1 cellular context compared by ENCODE assay signal in the genomic region with DNA sequence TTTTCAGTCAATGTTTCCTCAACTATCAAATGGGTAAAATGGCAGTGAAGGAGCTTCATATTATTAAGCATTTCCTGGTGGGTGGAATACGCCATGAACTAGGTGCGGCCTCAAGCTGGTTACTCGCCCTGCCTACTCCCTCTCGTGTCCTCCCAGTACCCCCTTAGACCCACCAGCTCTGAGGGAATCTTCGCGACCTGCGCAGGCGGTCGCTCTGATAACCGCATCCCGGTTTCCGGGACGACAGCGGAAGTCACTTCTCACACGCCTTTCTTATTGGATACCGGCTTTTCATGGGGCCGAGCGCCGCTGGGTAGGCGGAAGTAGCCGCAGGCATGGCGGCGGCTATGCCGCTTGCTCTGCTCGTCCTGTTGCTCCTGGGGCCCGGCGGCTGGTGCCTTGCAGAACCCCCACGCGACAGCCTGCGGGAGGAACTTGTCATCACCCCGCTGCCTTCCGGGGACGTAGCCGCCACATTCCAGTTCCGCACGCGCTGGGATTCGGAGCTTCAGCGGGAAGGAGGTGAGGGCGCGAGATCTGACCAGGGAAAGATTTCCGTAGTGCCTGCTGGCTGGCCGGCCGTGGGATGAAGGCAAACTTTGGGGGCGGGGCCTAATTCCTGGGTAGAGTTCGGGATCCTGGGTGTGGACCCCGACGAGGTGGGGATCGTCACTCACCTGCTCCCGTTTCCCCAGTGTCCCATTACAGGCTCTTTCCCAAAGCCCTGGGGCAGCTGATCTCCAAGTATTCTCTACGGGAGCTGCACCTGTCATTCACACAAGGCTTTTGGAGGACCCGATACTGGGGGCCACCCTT.
TF ChIP-seq lines count a peak whose summit lies in the region.

A gene (plus strand): TSS at position 320 of the 816 bp plus-strand sequence. CDS start 16 bp downstream, at position 336.

TF ChIP-seq in HepG2, 621 proteins besides CTCF, POLR2A, EP300 and RAD21 (continued from another document and continues in another):
- no peak for TF ChIP-seq ATRX (CRISPR knock-in tag; IDR thresholded peaks at IDR 0.05; ENCODE audit: borderline replicate concordance)
- TF ChIP-seq SOX5 (CRISPR knock-in tag; IDR thresholded peaks at IDR 0.05; ENCODE audit: borderline replicate concordance), result peak; percentile 50; the same call in 1 of the 2 replicates
- peak; percentile 8; the same call in 1 of the 2 replicates for TF ChIP-seq ONECUT2 (CRISPR knock-in tag; IDR thresholded peaks at IDR 0.05)
- TF ChIP-seq DPF2 (CRISPR knock-in tag; IDR thresholded peaks at IDR 0.05; ENCODE audit: borderline replicate concordance, low read depth), result no peak
- TF ChIP-seq, protein P1, sequence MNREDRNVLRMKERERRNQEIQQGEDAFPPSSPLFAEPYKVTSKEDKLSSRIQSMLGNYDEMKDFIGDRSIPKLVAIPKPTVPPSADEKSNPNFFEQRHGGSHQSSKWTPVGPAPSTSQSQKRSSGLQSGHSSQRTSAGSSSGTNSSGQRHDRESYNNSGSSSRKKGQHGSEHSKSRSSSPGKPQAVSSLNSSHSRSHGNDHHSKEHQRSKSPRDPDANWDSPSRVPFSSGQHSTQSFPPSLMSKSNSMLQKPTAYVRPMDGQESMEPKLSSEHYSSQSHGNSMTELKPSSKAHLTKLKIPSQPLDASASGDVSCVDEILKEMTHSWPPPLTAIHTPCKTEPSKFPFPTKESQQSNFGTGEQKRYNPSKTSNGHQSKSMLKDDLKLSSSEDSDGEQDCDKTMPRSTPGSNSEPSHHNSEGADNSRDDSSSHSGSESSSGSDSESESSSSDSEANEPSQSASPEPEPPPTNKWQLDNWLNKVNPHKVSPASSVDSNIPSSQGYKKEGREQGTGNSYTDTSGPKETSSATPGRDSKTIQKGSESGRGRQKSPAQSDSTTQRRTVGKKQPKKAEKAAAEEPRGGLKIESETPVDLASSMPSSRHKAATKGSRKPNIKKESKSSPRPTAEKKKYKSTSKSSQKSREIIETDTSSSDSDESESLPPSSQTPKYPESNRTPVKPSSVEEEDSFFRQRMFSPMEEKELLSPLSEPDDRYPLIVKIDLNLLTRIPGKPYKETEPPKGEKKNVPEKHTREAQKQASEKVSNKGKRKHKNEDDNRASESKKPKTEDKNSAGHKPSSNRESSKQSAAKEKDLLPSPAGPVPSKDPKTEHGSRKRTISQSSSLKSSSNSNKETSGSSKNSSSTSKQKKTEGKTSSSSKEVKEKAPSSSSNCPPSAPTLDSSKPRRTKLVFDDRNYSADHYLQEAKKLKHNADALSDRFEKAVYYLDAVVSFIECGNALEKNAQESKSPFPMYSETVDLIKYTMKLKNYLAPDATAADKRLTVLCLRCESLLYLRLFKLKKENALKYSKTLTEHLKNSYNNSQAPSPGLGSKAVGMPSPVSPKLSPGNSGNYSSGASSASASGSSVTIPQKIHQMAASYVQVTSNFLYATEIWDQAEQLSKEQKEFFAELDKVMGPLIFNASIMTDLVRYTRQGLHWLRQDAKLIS (CRISPR knock-in tag; IDR thresholded peaks at IDR 0.05), result peak; percentile 44; the same call in 1 of the 2 replicates
- TF ChIP-seq, protein P2, sequence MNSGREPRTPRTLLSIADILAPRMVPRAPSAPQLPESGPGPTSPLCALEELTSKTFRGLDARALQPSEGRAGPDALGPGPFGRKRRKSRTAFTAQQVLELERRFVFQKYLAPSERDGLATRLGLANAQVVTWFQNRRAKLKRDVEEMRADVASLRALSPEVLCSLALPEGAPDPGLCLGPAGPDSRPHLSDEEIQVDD (CRISPR knock-in tag; IDR thresholded peaks at IDR 0.05; ENCODE audit: borderline replicate concordance), result 0 out of 2 replicates have a peak, but pooled peaks have one; percentile 48
- TF ChIP-seq CEBPG (CRISPR knock-in tag; IDR thresholded peaks at IDR 0.05), result no peak
- peak; percentile 96 for TF ChIP-seq PTBP1 (IDR thresholded peaks at IDR 0.05; ENCODE audit: low read depth, low read length, poor library complexity, severe bottlenecking)
- no peak for TF ChIP-seq SMARCC2 (IDR thresholded peaks at IDR 0.05)
- TF ChIP-seq SRSF9 (IDR thresholded peaks at IDR 0.05; ENCODE audit: borderline replicate concordance, insufficient read depth, low read depth, low read length, poor library complexity, severe bottlenecking), result no peak
- 0 out of 2 replicates have a peak, but pooled peaks have one; percentile 60 for TF ChIP-seq ZNF510 (CRISPR knock-in tag; IDR thresholded peaks at IDR 0.05; ENCODE audit: low read depth)
- TF ChIP-seq TEAD3 (CRISPR knock-in tag; optimal IDR thresholded peaks at IDR 0.05; ENCODE audit: borderline replicate concordance), result peak; percentile 49
- no peak for TF ChIP-seq RARG (CRISPR knock-in tag; IDR thresholded peaks at IDR 0.05; ENCODE audit: low read depth)
- TF ChIP-seq ZNF773 (CRISPR knock-in tag; IDR thresholded peaks at IDR 0.05; ENCODE audit: borderline replicate concordance), result 0 out of 2 replicates have a peak, but pooled peaks have one; percentile 77
- peak; percentile 77; the same call in 1 of the 2 replicates for TF ChIP-seq ZNF878 (CRISPR knock-in tag; IDR thresholded peaks at IDR 0.05)
- TF ChIP-seq, protein P3, sequence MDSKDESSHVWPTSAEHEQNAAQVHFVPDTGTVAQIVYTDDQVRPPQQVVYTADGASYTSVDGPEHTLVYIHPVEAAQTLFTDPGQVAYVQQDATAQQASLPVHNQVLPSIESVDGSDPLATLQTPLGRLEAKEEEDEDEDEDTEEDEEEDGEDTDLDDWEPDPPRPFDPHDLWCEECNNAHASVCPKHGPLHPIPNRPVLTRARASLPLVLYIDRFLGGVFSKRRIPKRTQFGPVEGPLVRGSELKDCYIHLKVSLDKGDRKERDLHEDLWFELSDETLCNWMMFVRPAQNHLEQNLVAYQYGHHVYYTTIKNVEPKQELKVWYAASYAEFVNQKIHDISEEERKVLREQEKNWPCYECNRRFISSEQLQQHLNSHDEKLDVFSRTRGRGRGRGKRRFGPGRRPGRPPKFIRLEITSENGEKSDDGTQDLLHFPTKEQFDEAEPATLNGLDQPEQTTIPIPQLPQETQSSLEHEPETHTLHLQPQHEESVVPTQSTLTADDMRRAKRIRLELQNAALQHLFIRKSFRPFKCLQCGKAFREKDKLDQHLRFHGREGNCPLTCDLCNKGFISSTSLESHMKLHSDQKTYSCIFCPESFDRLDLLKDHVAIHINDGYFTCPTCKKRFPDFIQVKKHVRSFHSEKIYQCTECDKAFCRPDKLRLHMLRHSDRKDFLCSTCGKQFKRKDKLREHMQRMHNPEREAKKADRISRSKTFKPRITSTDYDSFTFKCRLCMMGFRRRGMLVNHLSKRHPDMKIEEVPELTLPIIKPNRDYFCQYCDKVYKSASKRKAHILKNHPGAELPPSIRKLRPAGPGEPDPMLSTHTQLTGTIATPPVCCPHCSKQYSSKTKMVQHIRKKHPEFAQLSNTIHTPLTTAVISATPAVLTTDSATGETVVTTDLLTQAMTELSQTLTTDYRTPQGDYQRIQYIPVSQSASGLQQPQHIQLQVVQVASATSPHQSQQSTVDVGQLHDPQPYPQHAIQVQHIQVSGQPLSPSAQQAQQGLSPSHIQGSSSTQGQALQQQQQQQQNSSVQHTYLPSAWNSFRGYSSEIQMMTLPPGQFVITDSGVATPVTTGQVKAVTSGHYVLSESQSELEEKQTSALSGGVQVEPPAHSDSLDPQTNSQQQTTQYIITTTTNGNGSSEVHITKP (CRISPR knock-in tag; IDR thresholded peaks at IDR 0.05; ENCODE audit: low read depth), result peak; percentile 79; the same call in 1 of the 2 replicates
- peak; percentile 93 for TF ChIP-seq PHF21A (CRISPR knock-in tag; IDR thresholded peaks at IDR 0.05)
- no peak for TF ChIP-seq NFATC3 (CRISPR knock-in tag; IDR thresholded peaks at IDR 0.05)
- TF ChIP-seq, protein P4, sequence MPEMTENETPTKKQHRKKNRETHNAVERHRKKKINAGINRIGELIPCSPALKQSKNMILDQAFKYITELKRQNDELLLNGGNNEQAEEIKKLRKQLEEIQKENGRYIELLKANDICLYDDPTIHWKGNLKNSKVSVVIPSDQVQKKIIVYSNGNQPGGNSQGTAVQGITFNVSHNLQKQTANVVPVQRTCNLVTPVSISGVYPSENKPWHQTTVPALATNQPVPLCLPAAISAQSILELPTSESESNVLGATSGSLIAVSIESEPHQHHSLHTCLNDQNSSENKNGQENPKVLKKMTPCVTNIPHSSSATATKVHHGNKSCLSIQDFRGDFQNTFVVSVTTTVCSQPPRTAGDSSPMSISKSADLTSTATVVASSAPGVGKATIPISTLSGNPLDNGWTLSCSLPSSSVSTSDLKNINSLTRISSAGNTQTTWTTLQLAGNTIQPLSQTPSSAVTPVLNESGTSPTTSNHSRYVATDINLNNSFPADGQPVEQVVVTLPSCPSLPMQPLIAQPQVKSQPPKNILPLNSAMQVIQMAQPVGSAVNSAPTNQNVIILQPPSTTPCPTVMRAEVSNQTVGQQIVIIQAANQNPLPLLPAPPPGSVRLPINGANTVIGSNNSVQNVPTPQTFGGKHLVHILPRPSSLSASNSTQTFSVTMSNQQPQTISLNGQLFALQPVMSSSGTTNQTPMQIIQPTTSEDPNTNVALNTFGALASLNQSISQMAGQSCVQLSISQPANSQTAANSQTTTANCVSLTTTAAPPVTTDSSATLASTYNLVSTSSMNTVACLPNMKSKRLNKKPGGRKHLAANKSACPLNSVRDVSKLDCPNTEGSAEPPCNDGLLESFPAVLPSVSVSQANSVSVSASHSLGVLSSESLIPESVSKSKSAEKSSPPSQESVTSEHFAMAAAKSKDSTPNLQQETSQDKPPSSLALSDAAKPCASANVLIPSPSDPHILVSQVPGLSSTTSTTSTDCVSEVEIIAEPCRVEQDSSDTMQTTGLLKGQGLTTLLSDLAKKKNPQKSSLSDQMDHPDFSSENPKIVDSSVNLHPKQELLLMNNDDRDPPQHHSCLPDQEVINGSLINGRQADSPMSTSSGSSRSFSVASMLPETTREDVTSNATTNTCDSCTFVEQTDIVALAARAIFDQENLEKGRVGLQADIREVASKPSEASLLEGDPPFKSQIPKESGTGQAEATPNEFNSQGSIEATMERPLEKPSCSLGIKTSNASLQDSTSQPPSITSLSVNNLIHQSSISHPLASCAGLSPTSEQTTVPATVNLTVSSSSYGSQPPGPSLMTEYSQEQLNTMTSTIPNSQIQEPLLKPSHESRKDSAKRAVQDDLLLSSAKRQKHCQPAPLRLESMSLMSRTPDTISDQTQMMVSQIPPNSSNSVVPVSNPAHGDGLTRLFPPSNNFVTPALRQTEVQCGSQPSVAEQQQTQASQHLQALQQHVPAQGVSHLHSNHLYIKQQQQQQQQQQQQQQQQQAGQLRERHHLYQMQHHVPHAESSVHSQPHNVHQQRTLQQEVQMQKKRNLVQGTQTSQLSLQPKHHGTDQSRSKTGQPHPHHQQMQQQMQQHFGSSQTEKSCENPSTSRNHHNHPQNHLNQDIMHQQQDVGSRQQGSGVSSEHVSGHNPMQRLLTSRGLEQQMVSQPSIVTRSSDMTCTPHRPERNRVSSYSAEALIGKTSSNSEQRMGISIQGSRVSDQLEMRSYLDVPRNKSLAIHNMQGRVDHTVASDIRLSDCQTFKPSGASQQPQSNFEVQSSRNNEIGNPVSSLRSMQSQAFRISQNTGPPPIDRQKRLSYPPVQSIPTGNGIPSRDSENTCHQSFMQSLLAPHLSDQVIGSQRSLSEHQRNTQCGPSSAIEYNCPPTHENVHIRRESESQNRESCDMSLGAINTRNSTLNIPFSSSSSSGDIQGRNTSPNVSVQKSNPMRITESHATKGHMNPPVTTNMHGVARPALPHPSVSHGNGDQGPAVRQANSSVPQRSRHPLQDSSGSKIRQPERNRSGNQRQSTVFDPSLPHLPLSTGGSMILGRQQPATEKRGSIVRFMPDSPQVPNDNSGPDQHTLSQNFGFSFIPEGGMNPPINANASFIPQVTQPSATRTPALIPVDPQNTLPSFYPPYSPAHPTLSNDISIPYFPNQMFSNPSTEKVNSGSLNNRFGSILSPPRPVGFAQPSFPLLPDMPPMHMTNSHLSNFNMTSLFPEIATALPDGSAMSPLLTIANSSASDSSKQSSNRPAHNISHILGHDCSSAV (CRISPR knock-in tag; IDR thresholded peaks at IDR 0.05; ENCODE audit: borderline replicate concordance), result no peak
- TF ChIP-seq HNF4G (IDR thresholded peaks at IDR 0.05; ENCODE audit: borderline replicate concordance, low read depth, low read length), result no peak
- peak; percentile 56; the same call in 1 of the 2 replicates for TF ChIP-seq HNF4G (CRISPR knock-in tag; IDR thresholded peaks at IDR 0.05; ENCODE audit: borderline replicate concordance, low read depth)
- TF ChIP-seq ZNF543 (CRISPR knock-in tag; IDR thresholded peaks at IDR 0.05), result peak; percentile 76
- 0 out of 2 replicates have a peak, but pooled peaks have one; percentile 14 for TF ChIP-seq KDM6A (CRISPR knock-in tag; IDR thresholded peaks at IDR 0.05; ENCODE audit: low read depth)
- peak; percentile 24; the same call in 1 of the 2 replicates for TF ChIP-seq DNMT3B (CRISPR knock-in tag; conservative IDR thresholded peaks at IDR 0.05)
- TF ChIP-seq, protein P5, sequence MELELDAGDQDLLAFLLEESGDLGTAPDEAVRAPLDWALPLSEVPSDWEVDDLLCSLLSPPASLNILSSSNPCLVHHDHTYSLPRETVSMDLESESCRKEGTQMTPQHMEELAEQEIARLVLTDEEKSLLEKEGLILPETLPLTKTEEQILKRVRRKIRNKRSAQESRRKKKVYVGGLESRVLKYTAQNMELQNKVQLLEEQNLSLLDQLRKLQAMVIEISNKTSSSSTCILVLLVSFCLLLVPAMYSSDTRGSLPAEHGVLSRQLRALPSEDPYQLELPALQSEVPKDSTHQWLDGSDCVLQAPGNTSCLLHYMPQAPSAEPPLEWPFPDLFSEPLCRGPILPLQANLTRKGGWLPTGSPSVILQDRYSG (CRISPR knock-in tag; IDR thresholded peaks at IDR 0.05), result peak; percentile 72; the same call in 1 of the 2 replicates
- peak; percentile 90; the same call in 1 of the 2 replicates for TF ChIP-seq FOXC1 (CRISPR knock-in tag; IDR thresholded peaks at IDR 0.05; ENCODE audit: borderline replicate concordance)
- TF ChIP-seq MIXL1 (CRISPR knock-in tag; IDR thresholded peaks at IDR 0.05), result peak; percentile 59; the same call in 1 of the 2 replicates
- peak; percentile 79 for TF ChIP-seq SP4 (CRISPR knock-in tag; IDR thresholded peaks at IDR 0.05)
- no peak for TF ChIP-seq ZNF75D (CRISPR knock-in tag; IDR thresholded peaks at IDR 0.05; ENCODE audit: borderline replicate concordance)
- TF ChIP-seq, protein P6, sequence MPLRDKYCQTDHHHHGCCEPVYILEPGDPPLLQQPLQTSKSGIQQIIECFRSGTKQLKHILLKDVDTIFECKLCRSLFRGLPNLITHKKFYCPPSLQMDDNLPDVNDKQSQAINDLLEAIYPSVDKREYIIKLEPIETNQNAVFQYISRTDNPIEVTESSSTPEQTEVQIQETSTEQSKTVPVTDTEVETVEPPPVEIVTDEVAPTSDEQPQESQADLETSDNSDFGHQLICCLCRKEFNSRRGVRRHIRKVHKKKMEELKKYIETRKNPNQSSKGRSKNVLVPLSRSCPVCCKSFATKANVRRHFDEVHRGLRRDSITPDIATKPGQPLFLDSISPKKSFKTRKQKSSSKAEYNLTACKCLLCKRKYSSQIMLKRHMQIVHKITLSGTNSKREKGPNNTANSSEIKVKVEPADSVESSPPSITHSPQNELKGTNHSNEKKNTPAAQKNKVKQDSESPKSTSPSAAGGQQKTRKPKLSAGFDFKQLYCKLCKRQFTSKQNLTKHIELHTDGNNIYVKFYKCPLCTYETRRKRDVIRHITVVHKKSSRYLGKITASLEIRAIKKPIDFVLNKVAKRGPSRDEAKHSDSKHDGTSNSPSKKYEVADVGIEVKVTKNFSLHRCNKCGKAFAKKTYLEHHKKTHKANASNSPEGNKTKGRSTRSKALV (CRISPR knock-in tag; IDR thresholded peaks at IDR 0.05), result peak; percentile 65; the same call in 1 of the 2 replicates
